Comparison of ENCODE assay signal across 7 cellular contexts in genomic region chr13:45331981-45332830, GRCh38. TPM values are rescaled to one million over a fixed set of nuclear protein-coding genes. Genes with fewer than 3 reads are reported as not detected.
DNase-seq lines count a peak whose midpoint lies in the region; ATAC-seq and TF ChIP-seq lines count a peak whose summit lies in the region.

No MANE protein-coding gene starts in this region.

- H3K27me3 ChIP-seq in HCT116 (ENCODE audit: insufficient read depth, low read length) (no peaks in the 10 kb centered on the region), SJSA1 (replicated peaks) (no peaks in the 10 kb centered on the region), smooth muscle cell (ENCODE audit: low read depth) (no peaks in the 10 kb centered on the region)

- no peak overlapping the region for H3K4me3 Mint-ChIP-seq in activated T-helper 2 cell treated with anti-CD3 and anti-CD28 coated beads, Interferon-gamma antibody, Interleukin-2, Interleukin-4, amounts not matched to agents 10 μg/mL and 5 μg/mL and 100 μg/mL, durations not matched to agents 14 hours and 24 hours and 36 hours (ENCODE audit: low read depth)

- intact Hi-C loops in HCT116 (cut with micrococcal nuclease) = no loop called here
- intact Hi-C loops in activated T-helper 2 cell treated with anti-CD3 and anti-CD28 coated beads, Interferon-gamma antibody, Interleukin-2, Interleukin-4, amounts not matched to agents 10 μg/mL and 5 μg/mL and 100 μg/mL, durations not matched to agents 14 hours and 24 hours and 36 hours (cut with micrococcal nuclease) = no loop called here

- H3K27ac Mint-ChIP-seq in activated T-helper 2 cell treated with anti-CD3 and anti-CD28 coated beads, Interferon-gamma antibody, Interleukin-2, Interleukin-4, amounts not matched to agents 10 μg/mL and 5 μg/mL and 100 μg/mL, durations not matched to agents 14 hours and 24 hours and 36 hours = no peak overlapping the region

- H3K9me2 ChIP-seq in HCT116 (ENCODE audit: insufficient read depth) = no peaks in the 10 kb centered on the region

- H3K9ac ChIP-seq in HCT116 (ENCODE audit: low read length) = peak overlapping the region; percentile 38
- H3K9ac ChIP-seq in smooth muscle cell (ENCODE audit: low read depth) = no peak overlapping the region

- H3K27me3 Mint-ChIP-seq in activated T-helper 2 cell treated with anti-CD3 and anti-CD28 coated beads, Interferon-gamma antibody, Interleukin-2, Interleukin-4, amounts not matched to agents 10 μg/mL and 5 μg/mL and 100 μg/mL, durations not matched to agents 14 hours and 24 hours and 36 hours (ENCODE audit: low read depth) = no peaks in the 10 kb centered on the region

- POLR2A ChIA-PET in HCT116 (lab: Charles Lee) = interaction anchor here (0.6 to 3.1 kb wide), 5 partner anchors 9 to 897 kb away, joined by 4 to 29 read pairs (median 5); partner anchors contain the start of gene TPT1

- RAD21 ChIA-PET in HCT116 (lab: Charles Lee; ENCODE audit: low non-redundant PET in 1 of 2, low total read pairs in 2 of 2, uncharacterized antibody in 2 of 2, unreplicated experiment in 2 of 2) = no interaction called here

- ATAC-seq in HCT116 = peak; percentile 74

- H3K36me3 ChIP-seq in HCT116 (ENCODE audit: control insufficient read depth in 1 of 2, insufficient read depth in 2 of 2, low read length in 2 of 2) (peaks cover 10 to 18% of the 10 kb centered on the region in 2 experiments), SJSA1 (peaks cover 45% of the 10 kb centered on the region), smooth muscle cell (ENCODE audit: low read depth) (peaks cover 10% of the 10 kb centered on the region)

- CTCF ChIA-PET in HCT116 (lab: Charles Lee) = interaction anchor here (1.0 to 1.8 kb wide), 2 partner anchors 282 to 285 kb away, joined by 4 read pairs; no protein-coding TSS in a partner anchor

- H2AFZ ChIP-seq in HCT116 (ENCODE audit: low read depth, low read length, poor library complexity, severe bottlenecking) (no peak overlapping the region), smooth muscle cell (ENCODE audit: low read depth) (no peak overlapping the region)

- H3K4me1 ChIP-seq in HCT116 (ENCODE audit: control insufficient read depth in 1 of 2, insufficient read depth in 2 of 2, low read length in 2 of 2) (peaks cover 51 to 81% of the 10 kb centered on the region in 2 experiments), SJSA1 (replicated peaks) (peaks cover 71% of the 10 kb centered on the region), smooth muscle cell (ENCODE audit: low read depth) (peaks cover 5% of the 10 kb centered on the region)

- H3K79me2 ChIP-seq in HCT116 (ENCODE audit: insufficient read depth, low read length) (peaks cover 13% of the 10 kb centered on the region), smooth muscle cell (ENCODE audit: low read depth) (peaks cover 11% of the 10 kb centered on the region)

- H4K20me1 ChIP-seq in HCT116 (ENCODE audit: insufficient read depth) (peaks cover 23% of the 10 kb centered on the region; the same call in 1 of the 2 replicates), smooth muscle cell (ENCODE audit: low read depth) (peaks cover 51% of the 10 kb centered on the region)

- DNase-seq in HCT116 (ENCODE audit: low read depth, low spot score) (peak; percentile 85), SJSA1 (ENCODE audit: low read depth in 1 of 2, low spot score in 2 of 2) (peak; percentile 73 to 85), fibroblast of the aortic adventitia (ENCODE audit: low read depth) (peak; percentile 99), smooth muscle cell (lab: John Stamatoyannopoulos, UW; ENCODE audit: unreplicated experiment) (no peak), NCI-H1436 treated with DMSO at 0.1 percent for 48 hours (lab: John Stamatoyannopoulos, UW) (no peak), GM19240 (ENCODE audit: insufficient read length, low spot score) (no peak)
- no peak for DNase-seq in activated T-helper 2 cell treated with anti-CD3 and anti-CD28 coated beads, Interferon-gamma antibody, Interleukin-2, Interleukin-4, amounts not matched to agents 10 μg/mL and 5 μg/mL and 100 μg/mL, durations not matched to agents 14 hours and 24 hours and 36 hours (ENCODE audit: low spot score)

- no peak for TF ChIP-seq POLR2A in HCT116 (IDR thresholded peaks at IDR 0.05; ENCODE audit: borderline replicate concordance, extremely low read depth, insufficient read depth, insufficient read length)

- peaks cover 65% of the 10 kb centered on the region for H3K4me1 Mint-ChIP-seq in activated T-helper 2 cell treated with anti-CD3 and anti-CD28 coated beads, Interferon-gamma antibody, Interleukin-2, Interleukin-4, amounts not matched to agents 10 μg/mL and 5 μg/mL and 100 μg/mL, durations not matched to agents 14 hours and 24 hours and 36 hours (ENCODE audit: low read depth)

- 40% methylated on average over 4 of the region's 4 CpGs for WGBS in smooth muscle cell (ENCODE audit: low lambda C conversion rate)

- no peaks in the 10 kb centered on the region for H3K9me3 ChIP-seq in HCT116 (ENCODE audit: control insufficient read depth in 1 of 2, insufficient read depth in 1 of 2, low read depth in 1 of 2, low read length in 2 of 2)
- H3K9me3 ChIP-seq in SJSA1 (replicated peaks) = peaks cover 4% of the 10 kb centered on the region; the same call in 1 of the 2 replicates
- H3K9me3 ChIP-seq in smooth muscle cell (replicated peaks; ENCODE audit: low read depth) = no peaks in the 10 kb centered on the region

- H3K36me3 Mint-ChIP-seq in activated T-helper 2 cell treated with anti-CD3 and anti-CD28 coated beads, Interferon-gamma antibody, Interleukin-2, Interleukin-4, amounts not matched to agents 10 μg/mL and 5 μg/mL and 100 μg/mL, durations not matched to agents 14 hours and 24 hours and 36 hours (ENCODE audit: low read depth) = peaks cover 52% of the 10 kb centered on the region

- TF ChIP-seq RAD21 in HCT116 (IDR thresholded peaks at IDR 0.05; ENCODE audit: low read depth) = no peak

- H3K4me2 ChIP-seq in HCT116 (ENCODE audit: low read length) = peak overlapping the region; percentile 44
- no peak overlapping the region for H3K4me2 ChIP-seq in smooth muscle cell

- peak overlapping the region in 1 of 2 experiments; percentile 0; a peak in 1 of 4 replicates for H3K4me3 ChIP-seq in HCT116 (replicated peaks in 1 of 2; ENCODE audit: low read depth in 1 of 2, low read length in 2 of 2)
- no peak overlapping the region for H3K4me3 ChIP-seq in SJSA1
- H3K4me3 ChIP-seq in fibroblast of the aortic adventitia (ENCODE audit: low read depth, low read length) = no peak overlapping the region
- H3K4me3 ChIP-seq in smooth muscle cell = no peak overlapping the region

- H3K9me3 Mint-ChIP-seq in activated T-helper 2 cell treated with anti-CD3 and anti-CD28 coated beads, Interferon-gamma antibody, Interleukin-2, Interleukin-4, amounts not matched to agents 10 μg/mL and 5 μg/mL and 100 μg/mL, durations not matched to agents 14 hours and 24 hours and 36 hours = no peaks in the 10 kb centered on the region

- H3F3A ChIP-seq in smooth muscle cell (ENCODE audit: low read depth) = peaks cover 69% of the 10 kb centered on the region

- TF ChIP-seq CTCF in HCT116 (IDR thresholded peaks at IDR 0.05 in 2 of 3, conservative IDR thresholded peaks at IDR 0.05 in 1 of 3; ENCODE audit: borderline replicate concordance in 1 of 3, insufficient read depth in 1 of 3, low read depth in 2 of 3, low read length in 2 of 3) = no peak
- TF ChIP-seq CTCF in fibroblast of the aortic adventitia (IDR thresholded peaks at IDR 0.05; ENCODE audit: insufficient read depth, low read length) = no peak
- no peak for TF ChIP-seq CTCF in smooth muscle cell (IDR thresholded peaks at IDR 0.05; ENCODE audit: borderline replicate concordance, insufficient read depth, poor library complexity, severe bottlenecking)

- no TSS peak for BruUV-seq in HCT116 (replicated peaks; lab: Mats Ljungman, UMichigan)

- peak overlapping the region; percentile 78 for H3K27ac ChIP-seq in HCT116 (ENCODE audit: low read depth, low read length)
- H3K27ac ChIP-seq in SJSA1 = peak overlapping the region; percentile 58
- H3K27ac ChIP-seq in smooth muscle cell (ENCODE audit: low read depth) = peak overlapping the region; percentile 84

TF ChIP-seq in HCT116, 20 proteins besides CTCF, POLR2A, EP300 and RAD21:
- no peak for TF ChIP-seq ELF1 (IDR thresholded peaks at IDR 0.05; ENCODE audit: borderline replicate concordance, low read depth)
- peak; percentile 52 for TF ChIP-seq POLR2AphosphoS5 (IDR thresholded peaks at IDR 0.05; ENCODE audit: low read depth, low read length)
- peak; percentile 61 for TF ChIP-seq TCF7L2 (IDR thresholded peaks at IDR 0.05; ENCODE audit: borderline replicate concordance, extremely low read depth, insufficient read depth, insufficient read length)

RNA-seq across cellular contexts. Expression of gene TPT1, which starts 8.8 kb away (rescaled TPM):
- total RNA-seq in HCT116 (2021; ENCODE audit: unreplicated experiment) (2,859 TPM), fibroblast of the aortic adventitia (ENCODE audit: low replicate concordance) (2,623 and 5,269 TPM in 2 replicates), smooth muscle cell (3,918 and 4,267 TPM in 2 replicates)
- polyA plus RNA-seq in HCT116 (2012) = 3,620 and 4,032 TPM in 2 replicates
- 1,541 and 1,642 TPM in 2 replicates for total RNA-seq in SJSA1 (2014; rRNA removed; shearing (Covaris generic))
- polyA plus RNA-seq in smooth muscle cell = 1,031 and 1,102 TPM in 2 replicates
- 2,606 and 2,653 TPM in 2 replicates for total RNA-seq in activated T-helper 2 cell treated with anti-CD3 and anti-CD28 coated beads, Interferon-gamma antibody, Interleukin-2, Interleukin-4, amounts not matched to agents 10 μg/mL and 5 μg/mL and 100 μg/mL, durations not matched to agents 14 hours and 24 hours and 36 hours

Comparison
In these comparisons a context has a peak if more than half of its experiments do, and no peak if none do; other contexts are left out.
1. DNase-seq: peak in HCT116 (single experiment), SJSA1 (2 of 2) and fibroblast of the aortic adventitia (single experiment); none in smooth muscle cell (single experiment), NCI-H1436 treated with DMSO at 0.1 percent for 48 hours (single experiment), GM19240 (single experiment) and activated T-helper 2 cell treated with anti-CD3 and anti-CD28 coated beads, Interferon-gamma antibody, Interleukin-2, Interleukin-4, amounts not matched to agents 10 μg/mL and 5 μg/mL and 100 μg/mL, durations not matched to agents 14 hours and 24 hours and 36 hours (single experiment).
2. Peak in every context shown above with its lines, with median percentiles within 50 percentile points of each other: H3K27ac ChIP-seq.